In the genomic region with DNA sequence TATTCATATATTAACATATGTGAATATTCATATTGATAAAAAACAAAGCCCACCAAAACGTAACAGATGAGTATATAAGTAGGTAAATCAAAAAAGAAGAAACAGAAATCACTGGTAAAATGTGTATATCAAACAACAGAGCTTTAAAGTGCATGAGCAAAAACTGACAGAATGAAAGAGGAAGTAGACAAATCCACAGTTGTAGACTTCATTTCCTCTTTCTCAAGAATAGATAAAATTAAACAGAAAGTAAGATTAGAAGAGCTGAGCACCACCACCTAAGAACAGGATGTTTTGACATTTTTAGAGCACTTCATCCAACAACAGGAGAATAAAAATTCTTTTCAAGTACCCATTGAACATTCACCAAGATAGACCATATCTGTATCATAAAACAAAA, we compare ENCODE assay signal across 10 cellular contexts.
DNase-seq lines count a peak whose midpoint lies in the region; ATAC-seq and TF ChIP-seq lines count a peak whose summit lies in the region.
"Had no signal": no experiment of that assay in that cellular context is flagged by ENCODE, and none has a peak within 500 bp of the region (broad histone marks: within the 10 kb centered on the region; RNA-seq: fewer than 3 reads in every experiment).

No MANE protein-coding gene starts in this region.

- ATAC-seq in GM21528 (IDR thresholded peaks at IDR 0.05; ENCODE audit: low FRiP score, unreplicated experiment) (peak; percentile 94), HG03571 (IDR thresholded peaks at IDR 0.05; ENCODE audit: unreplicated experiment) (peak; percentile 99), aorta (ENCODE audit: low FRiP score) (no peak)
- ATAC-seq: SK-N-SH treated with all-trans-retinoic acid at 6 μM for 48 hours had no signal

- H3K27ac ChIP-seq in aorta (ENCODE audit: low read depth in 1 of 2, low read length in 2 of 2), result no peak overlapping the region
- H3K27ac ChIP-seq: parathyroid adenoma had no signal

- DNase-seq in GM13977 (ENCODE audit: low spot score) (peak; percentile 2), posterior vena cava (ENCODE audit: low spot score) (no peak), DMS79 treated with DMSO at 0.1 percent for 48 hours (lab: John Stamatoyannopoulos, UW) (no peak), aorta (no peak), type B pancreatic cell (ENCODE audit: extremely low spot score, unreplicated experiment) (no peak)
- peak; percentile 8 for DNase-seq in central memory CD4-positive, alpha-beta T cell

- H3K4me1 Mint-ChIP-seq in type B pancreatic cell (ENCODE audit: unreplicated experiment), result no peaks in the 10 kb centered on the region

- no peak for TF ChIP-seq CTCF in GM13977 (IDR thresholded peaks at IDR 0.05; ENCODE audit: extremely low read depth, insufficient read depth, missing control alignments)
- TF ChIP-seq CTCF in type B pancreatic cell (conservative IDR thresholded peaks at IDR 0.05), result no peak

- in situ Hi-C loops in GM13977 (cut with MboI; ENCODE audit: low pct_unique_long_range_greater_than_20kb, low sequenced_read_pairs, unreplicated experiment), result no loop called here

- no peaks in the 10 kb centered on the region for H3K27me3 Mint-ChIP-seq in type B pancreatic cell

- H3K27me3 ChIP-seq in aorta (ENCODE audit: control insufficient read depth in 1 of 2, insufficient read depth in 2 of 2, low read length in 1 of 2), result no peaks in the 10 kb centered on the region

- H3K36me3 Mint-ChIP-seq in type B pancreatic cell, result no peaks in the 10 kb centered on the region

- H3K36me3 ChIP-seq in aorta (ENCODE audit: control insufficient read depth in 1 of 2, insufficient read depth in 2 of 2, low read length in 1 of 2), result no peaks in the 10 kb centered on the region

- H3K4me1 ChIP-seq in aorta (ENCODE audit: control insufficient read depth in 1 of 2, insufficient read depth in 2 of 2, low read length in 2 of 2), result no peaks in the 10 kb centered on the region
- H3K4me1 ChIP-seq: parathyroid adenoma had no signal

- H3K9me3 Mint-ChIP-seq in type B pancreatic cell, result no peaks in the 10 kb centered on the region

- intact Hi-C loops in posterior vena cava (cut with DNase I) (no loop called here), aorta (cut with DNase I) (no loop called here)

- WGBS in aorta, 2 donors, result 39 to 83% methylated on average over 1 of the region's 1 CpG

- H3K4me3 ChIP-seq in aorta (ENCODE audit: low read length in 2 of 2), result no peak overlapping the region

- H3K9me3 ChIP-seq in aorta (ENCODE audit: control insufficient read depth, low read length), result no peaks in the 10 kb centered on the region

- H3K27ac Mint-ChIP-seq in type B pancreatic cell, result no peak overlapping the region

- no peak overlapping the region for H3K4me3 Mint-ChIP-seq in type B pancreatic cell

Comparison
In these comparisons a context has a peak if more than half of its experiments do, and no peak if none do; other contexts are left out.
1. DNase-seq: peak in GM13977 (single experiment) and central memory CD4-positive, alpha-beta T cell (single experiment); none in posterior vena cava (single experiment), DMS79 treated with DMSO at 0.1 percent for 48 hours (single experiment), aorta (0 of 2) and type B pancreatic cell (single experiment).